1 cellular context compared by ENCODE assay signal in the genomic region with DNA sequence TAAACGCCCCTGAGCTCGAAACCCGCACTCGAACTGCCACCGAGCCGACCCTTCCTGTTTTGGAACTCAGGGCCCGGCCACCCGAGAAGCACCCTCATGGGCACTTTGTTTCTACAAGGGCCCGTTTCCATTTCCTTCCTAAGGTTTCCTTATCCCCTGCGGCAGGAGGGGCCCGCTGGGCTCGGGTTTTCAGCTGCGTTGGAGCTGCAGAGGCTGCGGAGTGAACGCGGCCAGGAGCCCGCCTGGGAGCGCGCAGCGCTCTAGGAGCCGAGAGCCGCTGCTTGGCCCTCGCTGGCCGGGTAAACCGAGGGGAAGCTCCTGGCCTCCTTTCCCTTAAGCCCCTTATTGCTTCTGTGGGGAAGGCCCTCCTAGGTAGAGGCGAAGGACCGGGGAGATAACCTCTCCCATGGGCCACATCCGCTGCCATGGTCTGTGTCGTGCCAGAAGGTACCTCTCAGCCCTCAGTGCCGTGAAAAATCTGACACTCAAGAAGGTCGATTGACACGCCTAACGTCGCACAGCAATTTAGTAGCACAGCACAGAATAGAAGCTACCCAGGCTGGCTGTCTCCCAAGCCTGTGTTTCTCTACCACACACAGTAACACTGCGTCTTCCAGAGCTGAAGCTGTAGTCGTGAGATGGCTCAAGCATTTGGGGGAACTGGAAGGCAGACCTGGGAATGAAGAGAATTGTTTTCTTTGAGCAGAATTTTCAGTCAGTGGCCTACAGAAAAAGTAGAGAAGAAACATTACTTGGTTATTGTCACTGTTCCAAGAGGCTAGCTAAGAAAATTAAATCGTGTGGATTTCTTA.
A peak's percentile ranks its signal among the peaks of the same experiment; 100 is the strongest.
TF ChIP-seq lines count a peak whose summit lies in the region.

No MANE protein-coding gene starts in this region.

TF ChIP-seq in K562, 482 proteins besides CTCF, POLR2A, EP300 and RAD21 (continued from another document and continues in another):
- TF ChIP-seq, protein P1, sequence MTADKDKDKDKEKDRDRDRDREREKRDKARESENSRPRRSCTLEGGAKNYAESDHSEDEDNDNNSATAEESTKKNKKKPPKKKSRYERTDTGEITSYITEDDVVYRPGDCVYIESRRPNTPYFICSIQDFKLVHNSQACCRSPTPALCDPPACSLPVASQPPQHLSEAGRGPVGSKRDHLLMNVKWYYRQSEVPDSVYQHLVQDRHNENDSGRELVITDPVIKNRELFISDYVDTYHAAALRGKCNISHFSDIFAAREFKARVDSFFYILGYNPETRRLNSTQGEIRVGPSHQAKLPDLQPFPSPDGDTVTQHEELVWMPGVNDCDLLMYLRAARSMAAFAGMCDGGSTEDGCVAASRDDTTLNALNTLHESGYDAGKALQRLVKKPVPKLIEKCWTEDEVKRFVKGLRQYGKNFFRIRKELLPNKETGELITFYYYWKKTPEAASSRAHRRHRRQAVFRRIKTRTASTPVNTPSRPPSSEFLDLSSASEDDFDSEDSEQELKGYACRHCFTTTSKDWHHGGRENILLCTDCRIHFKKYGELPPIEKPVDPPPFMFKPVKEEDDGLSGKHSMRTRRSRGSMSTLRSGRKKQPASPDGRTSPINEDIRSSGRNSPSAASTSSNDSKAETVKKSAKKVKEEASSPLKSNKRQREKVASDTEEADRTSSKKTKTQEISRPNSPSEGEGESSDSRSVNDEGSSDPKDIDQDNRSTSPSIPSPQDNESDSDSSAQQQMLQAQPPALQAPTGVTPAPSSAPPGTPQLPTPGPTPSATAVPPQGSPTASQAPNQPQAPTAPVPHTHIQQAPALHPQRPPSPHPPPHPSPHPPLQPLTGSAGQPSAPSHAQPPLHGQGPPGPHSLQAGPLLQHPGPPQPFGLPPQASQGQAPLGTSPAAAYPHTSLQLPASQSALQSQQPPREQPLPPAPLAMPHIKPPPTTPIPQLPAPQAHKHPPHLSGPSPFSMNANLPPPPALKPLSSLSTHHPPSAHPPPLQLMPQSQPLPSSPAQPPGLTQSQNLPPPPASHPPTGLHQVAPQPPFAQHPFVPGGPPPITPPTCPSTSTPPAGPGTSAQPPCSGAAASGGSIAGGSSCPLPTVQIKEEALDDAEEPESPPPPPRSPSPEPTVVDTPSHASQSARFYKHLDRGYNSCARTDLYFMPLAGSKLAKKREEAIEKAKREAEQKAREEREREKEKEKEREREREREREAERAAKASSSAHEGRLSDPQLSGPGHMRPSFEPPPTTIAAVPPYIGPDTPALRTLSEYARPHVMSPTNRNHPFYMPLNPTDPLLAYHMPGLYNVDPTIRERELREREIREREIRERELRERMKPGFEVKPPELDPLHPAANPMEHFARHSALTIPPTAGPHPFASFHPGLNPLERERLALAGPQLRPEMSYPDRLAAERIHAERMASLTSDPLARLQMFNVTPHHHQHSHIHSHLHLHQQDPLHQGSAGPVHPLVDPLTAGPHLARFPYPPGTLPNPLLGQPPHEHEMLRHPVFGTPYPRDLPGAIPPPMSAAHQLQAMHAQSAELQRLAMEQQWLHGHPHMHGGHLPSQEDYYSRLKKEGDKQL (CRISPR knock-in tag; IDR thresholded peaks at IDR 0.05; ENCODE audit: borderline replicate concordance): no peak
- TF ChIP-seq, protein P2, sequence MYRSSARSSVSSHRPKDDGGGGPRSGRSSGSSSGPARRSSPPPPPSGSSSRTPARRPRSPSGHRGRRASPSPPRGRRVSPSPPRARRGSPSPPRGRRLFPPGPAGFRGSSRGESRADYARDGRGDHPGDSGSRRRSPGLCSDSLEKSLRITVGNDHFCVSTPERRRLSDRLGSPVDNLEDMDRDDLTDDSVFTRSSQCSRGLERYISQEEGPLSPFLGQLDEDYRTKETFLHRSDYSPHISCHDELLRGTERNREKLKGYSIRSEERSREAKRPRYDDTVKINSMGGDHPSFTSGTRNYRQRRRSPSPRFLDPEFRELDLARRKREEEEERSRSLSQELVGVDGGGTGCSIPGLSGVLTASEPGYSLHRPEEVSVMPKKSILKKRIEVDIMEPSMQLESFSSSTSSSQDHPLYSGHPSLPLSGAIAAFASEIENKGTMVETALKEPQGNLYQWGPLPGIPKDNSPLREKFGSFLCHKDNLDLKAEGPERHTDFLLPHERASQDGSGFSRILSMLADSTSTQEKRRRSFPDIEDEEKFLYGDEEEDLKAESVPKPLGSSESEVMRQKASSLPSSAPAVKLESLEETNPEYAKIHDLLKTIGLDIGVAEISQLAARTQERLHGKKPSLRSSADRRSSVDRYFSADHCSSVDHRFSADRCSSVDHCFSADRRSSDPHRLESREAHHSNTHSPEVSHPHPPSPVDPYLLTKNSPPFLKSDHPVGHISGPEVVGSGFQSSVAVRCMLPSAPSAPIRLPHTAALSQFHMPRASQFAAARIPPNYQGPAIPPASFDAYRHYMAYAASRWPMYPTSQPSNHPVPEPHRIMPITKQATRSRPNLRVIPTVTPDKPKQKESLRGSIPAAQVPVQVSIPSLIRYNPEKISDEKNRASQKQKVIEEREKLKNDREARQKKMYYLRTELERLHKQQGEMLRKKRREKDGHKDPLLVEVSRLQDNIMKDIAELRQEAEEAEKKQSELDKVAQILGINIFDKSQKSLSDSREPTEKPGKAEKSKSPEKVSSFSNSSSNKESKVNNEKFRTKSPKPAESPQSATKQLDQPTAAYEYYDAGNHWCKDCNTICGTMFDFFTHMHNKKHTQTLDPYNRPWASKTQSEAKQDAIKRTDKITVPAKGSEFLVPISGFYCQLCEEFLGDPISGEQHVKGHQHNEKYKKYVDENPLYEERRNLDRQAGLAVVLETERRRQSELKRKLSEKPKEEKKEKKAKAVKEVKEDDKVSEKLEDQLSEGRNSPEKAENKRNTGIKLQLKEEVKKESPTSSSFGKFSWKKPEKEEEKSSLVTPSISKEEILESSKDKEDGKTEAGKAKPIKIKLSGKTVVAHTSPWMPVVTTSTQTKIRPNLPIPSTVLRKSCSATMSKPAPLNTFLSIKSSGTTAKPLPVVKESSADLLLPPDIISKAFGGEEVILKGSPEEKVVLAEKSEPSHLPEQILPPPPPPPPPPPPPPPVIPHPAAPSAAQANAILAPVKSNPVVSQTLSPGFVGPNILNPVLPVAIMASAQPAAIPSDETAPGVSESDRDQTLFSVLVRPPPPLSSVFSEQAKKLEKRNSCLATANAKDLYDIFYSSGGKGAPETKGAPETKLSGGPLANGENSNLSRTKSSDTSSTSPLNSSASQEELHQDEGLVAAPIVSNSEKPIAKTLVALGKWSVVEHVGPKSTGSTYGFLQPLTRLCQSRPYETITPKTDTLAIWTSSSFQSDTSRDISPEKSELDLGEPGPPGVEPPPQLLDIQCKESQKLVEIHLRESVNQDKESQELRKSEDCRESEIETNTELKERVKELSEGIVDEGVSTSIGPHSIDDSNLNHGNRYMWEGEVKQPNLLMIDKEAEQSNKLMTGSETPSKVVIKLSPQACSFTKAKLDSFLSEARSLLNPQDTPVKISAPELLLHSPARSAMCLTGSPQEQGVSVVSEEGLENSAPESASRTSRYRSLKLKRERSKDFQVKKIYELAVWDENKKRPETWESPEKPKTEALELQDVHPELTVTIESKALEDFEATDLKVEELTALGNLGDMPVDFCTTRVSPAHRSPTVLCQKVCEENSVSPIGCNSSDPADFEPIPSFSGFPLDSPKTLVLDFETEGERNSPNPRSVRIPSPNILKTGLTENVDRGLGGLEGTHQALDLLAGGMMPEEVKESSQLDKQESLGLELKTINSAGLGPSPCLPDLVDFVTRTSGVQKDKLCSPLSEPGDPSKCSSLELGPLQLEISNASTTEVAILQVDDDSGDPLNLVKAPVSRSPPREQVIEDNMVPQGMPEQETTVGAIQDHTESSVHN (IDR thresholded peaks at IDR 0.05; ENCODE audit: borderline replicate concordance in 1 of 2, low read depth in 1 of 2): no peak
- TF ChIP-seq ELF2 (CRISPR knock-in tag; IDR thresholded peaks at IDR 0.05): no peak
- TF ChIP-seq, protein P3, sequence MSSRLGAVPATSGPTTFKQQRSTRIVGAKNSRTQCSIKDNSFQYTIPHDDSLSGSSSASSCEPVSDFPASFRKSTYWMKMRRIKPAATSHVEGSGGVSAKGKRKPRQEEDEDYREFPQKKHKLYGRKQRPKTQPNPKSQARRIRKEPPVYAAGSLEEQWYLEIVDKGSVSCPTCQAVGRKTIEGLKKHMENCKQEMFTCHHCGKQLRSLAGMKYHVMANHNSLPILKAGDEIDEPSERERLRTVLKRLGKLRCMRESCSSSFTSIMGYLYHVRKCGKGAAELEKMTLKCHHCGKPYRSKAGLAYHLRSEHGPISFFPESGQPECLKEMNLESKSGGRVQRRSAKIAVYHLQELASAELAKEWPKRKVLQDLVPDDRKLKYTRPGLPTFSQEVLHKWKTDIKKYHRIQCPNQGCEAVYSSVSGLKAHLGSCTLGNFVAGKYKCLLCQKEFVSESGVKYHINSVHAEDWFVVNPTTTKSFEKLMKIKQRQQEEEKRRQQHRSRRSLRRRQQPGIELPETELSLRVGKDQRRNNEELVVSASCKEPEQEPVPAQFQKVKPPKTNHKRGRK (tag; IDR thresholded peaks at IDR 0.05): no peak
- TF ChIP-seq, protein P4, sequence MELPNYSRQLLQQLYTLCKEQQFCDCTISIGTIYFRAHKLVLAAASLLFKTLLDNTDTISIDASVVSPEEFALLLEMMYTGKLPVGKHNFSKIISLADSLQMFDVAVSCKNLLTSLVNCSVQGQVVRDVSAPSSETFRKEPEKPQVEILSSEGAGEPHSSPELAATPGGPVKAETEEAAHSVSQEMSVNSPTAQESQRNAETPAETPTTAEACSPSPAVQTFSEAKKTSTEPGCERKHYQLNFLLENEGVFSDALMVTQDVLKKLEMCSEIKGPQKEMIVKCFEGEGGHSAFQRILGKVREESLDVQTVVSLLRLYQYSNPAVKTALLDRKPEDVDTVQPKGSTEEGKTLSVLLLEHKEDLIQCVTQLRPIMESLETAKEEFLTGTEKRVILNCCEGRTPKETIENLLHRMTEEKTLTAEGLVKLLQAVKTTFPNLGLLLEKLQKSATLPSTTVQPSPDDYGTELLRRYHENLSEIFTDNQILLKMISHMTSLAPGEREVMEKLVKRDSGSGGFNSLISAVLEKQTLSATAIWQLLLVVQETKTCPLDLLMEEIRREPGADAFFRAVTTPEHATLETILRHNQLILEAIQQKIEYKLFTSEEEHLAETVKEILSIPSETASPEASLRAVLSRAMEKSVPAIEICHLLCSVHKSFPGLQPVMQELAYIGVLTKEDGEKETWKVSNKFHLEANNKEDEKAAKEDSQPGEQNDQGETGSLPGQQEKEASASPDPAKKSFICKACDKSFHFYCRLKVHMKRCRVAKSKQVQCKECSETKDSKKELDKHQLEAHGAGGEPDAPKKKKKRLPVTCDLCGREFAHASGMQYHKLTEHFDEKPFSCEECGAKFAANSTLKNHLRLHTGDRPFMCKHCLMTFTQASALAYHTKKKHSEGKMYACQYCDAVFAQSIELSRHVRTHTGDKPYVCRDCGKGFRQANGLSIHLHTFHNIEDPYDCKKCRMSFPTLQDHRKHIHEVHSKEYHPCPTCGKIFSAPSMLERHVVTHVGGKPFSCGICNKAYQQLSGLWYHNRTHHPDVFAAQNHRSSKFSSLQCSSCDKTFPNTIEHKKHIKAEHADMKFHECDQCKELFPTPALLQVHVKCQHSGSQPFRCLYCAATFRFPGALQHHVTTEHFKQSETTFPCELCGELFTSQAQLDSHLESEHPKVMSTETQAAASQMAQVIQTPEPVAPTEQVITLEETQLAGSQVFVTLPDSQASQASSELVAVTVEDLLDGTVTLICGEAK (IDR thresholded peaks at IDR 0.05): 0 out of 2 replicates have a peak, but pooled peaks have one; percentile 9
- TF ChIP-seq, protein P4 (CRISPR knock-in tag; IDR thresholded peaks at IDR 0.05): no peak
- TF ChIP-seq FOXK1 (CRISPR knock-in tag; IDR thresholded peaks at IDR 0.05; ENCODE audit: borderline replicate concordance): peak; percentile 8; the same call in 1 of the 2 replicates
- TF ChIP-seq ZNF282 (CRISPR knock-in tag; IDR thresholded peaks at IDR 0.05): no peak
- 0 out of 2 replicates have a peak, but pooled peaks have one; percentile 18 for TF ChIP-seq ARID1B (IDR thresholded peaks at IDR 0.05)
- TF ChIP-seq ZNF217 (CRISPR knock-in tag; IDR thresholded peaks at IDR 0.05): no peak
- TF ChIP-seq, protein P5, sequence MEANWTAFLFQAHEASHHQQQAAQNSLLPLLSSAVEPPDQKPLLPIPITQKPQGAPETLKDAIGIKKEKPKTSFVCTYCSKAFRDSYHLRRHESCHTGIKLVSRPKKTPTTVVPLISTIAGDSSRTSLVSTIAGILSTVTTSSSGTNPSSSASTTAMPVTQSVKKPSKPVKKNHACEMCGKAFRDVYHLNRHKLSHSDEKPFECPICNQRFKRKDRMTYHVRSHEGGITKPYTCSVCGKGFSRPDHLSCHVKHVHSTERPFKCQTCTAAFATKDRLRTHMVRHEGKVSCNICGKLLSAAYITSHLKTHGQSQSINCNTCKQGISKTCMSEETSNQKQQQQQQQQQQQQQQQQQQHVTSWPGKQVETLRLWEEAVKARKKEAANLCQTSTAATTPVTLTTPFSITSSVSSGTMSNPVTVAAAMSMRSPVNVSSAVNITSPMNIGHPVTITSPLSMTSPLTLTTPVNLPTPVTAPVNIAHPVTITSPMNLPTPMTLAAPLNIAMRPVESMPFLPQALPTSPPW (CRISPR knock-in tag; IDR thresholded peaks at IDR 0.05): 0 out of 2 replicates have a peak, but pooled peaks have one; percentile 52
- TF ChIP-seq TEAD4 (IDR thresholded peaks at IDR 0.05; ENCODE audit: low read length): no peak
- TF ChIP-seq TEAD4 (CRISPR knock-in tag; IDR thresholded peaks at IDR 0.05; ENCODE audit: borderline replicate concordance): no peak
- TF ChIP-seq DACH1 (IDR thresholded peaks at IDR 0.05; ENCODE audit: partially characterized antibody): no peak
- no peak for TF ChIP-seq ETV6 (IDR thresholded peaks at IDR 0.05; ENCODE audit: borderline replicate concordance in 1 of 2, low read depth in 2 of 2, low read length in 1 of 2)
- TF ChIP-seq ETV6 (CRISPR knock-in tag; IDR thresholded peaks at IDR 0.05; ENCODE audit: borderline replicate concordance): no peak
